ENCODE assay signal across 28 cellular contexts in genomic region chr7:73595358-73595757, GRCh38. TPM values are rescaled to one million over a fixed set of nuclear protein-coding genes. Genes with fewer than 3 reads are reported as not detected.
DNase-seq lines count a peak whose midpoint lies in the region; ATAC-seq, FAIRE-seq and TF ChIP-seq lines count a peak whose summit lies in the region.
"Had no signal": no experiment of that assay in that cellular context is flagged by ENCODE, and none has a peak within 500 bp of the region (broad histone marks: within the 10 kb centered on the region; RNA-seq: fewer than 3 reads in every experiment).

No MANE protein-coding gene starts in this region.

- H3K36me3 ChIP-seq in K562 (ENCODE audit: control insufficient read depth, insufficient read depth, low read length) (no peaks in the 10 kb centered on the region), neural progenitor cell (no peaks in the 10 kb centered on the region), osteoblast (ENCODE audit: insufficient read depth, low read length) (no peaks in the 10 kb centered on the region)
- H3K36me3 ChIP-seq: BE2C, BLaER1 had no signal

- WGBS in K562 (ENCODE audit: insufficient coverage, low coverage, missing lambda C conversion rate), result 64% methylated on average over 8 of the region's 9 CpGs

- no peaks in the 10 kb centered on the region for H3K9me3 Mint-ChIP-seq in neural progenitor cell
- H3K9me3 Mint-ChIP-seq: CD4-positive, alpha-beta T cell; CD8-positive, alpha-beta memory T cell had no signal

- no peak for TF ChIP-seq RAD21 in K562 (CRISPR knock-in tag; conservative IDR thresholded peaks at IDR 0.05 in 1 of 2, IDR thresholded peaks at IDR 0.05 in 1 of 2)

- POLR2A ChIA-PET in K562 (lab: Yijun Ruan, JAX), result interaction anchor here (0.6 to 1.6 kb wide), 5 partner anchors 12 to 182 kb away, joined by 3 to 7 read pairs (median 3); partner anchors contain the start of gene ABHD11

- no peak for TF ChIP-seq EP300 in K562 (IDR thresholded peaks at IDR 0.05; ENCODE audit: low read length)

- H3K4me2 ChIP-seq in K562 (ENCODE audit: insufficient read depth, low read length), result no peak overlapping the region
- H3K4me2 ChIP-seq in neural progenitor cell, result no peak overlapping the region
- no peak overlapping the region for H3K4me2 ChIP-seq in osteoblast (ENCODE audit: insufficient read depth, low read length)
- H3K4me2 ChIP-seq: BLaER1 had no signal

- H4K20me1 ChIP-seq in K562 (replicated peaks; ENCODE audit: control insufficient read depth, insufficient read depth, low read length) (no peaks in the 10 kb centered on the region), neural progenitor cell (ENCODE audit: low read depth) (no peaks in the 10 kb centered on the region), osteoblast (ENCODE audit: insufficient read depth, low read length) (no peaks in the 10 kb centered on the region)
- H4K20me1 ChIP-seq: BLaER1 had no signal

- TF ChIP-seq POLR2A in K562 (conservative IDR thresholded peaks at IDR 0.05), result no peak

- no peaks in the 10 kb centered on the region for H3K9me1 ChIP-seq in K562 (ENCODE audit: control insufficient read depth, insufficient read depth, low read length)

- H2AFZ ChIP-seq in K562 (ENCODE audit: low read depth, low read length), result no peak overlapping the region
- H2AFZ ChIP-seq in neural progenitor cell (replicated peaks), result no peak overlapping the region
- H2AFZ ChIP-seq in osteoblast (ENCODE audit: low read length), result no peak overlapping the region

- no peak for FAIRE-seq in K562 (lab: Jason Lieb, UNC)
- FAIRE-seq: A204.1, GM12878, GM12892, GM18507 had no signal

- H3K4me1 ChIP-seq in K562 (replicated peaks in 1 of 2; ENCODE audit: control insufficient read depth in 2 of 2, insufficient read depth in 2 of 2, low read length in 2 of 2), result peaks cover 0 to 34% of the 10 kb centered on the region in 2 experiments; a peak in 2 of 5 replicates
- H3K4me1 ChIP-seq in neural progenitor cell, result peaks cover 11% of the 10 kb centered on the region
- H3K4me1 ChIP-seq in osteoblast (ENCODE audit: insufficient read depth, low read length), result no peaks in the 10 kb centered on the region
- H3K4me1 ChIP-seq: BE2C, BLaER1 had no signal

- ATAC-seq in Right ventricle myocardium inferior (no peak), left cardiac atrium (no peak), K562 (no peak), HG03039 (IDR thresholded peaks at IDR 0.05; ENCODE audit: unreplicated experiment) (no peak)
- ATAC-seq: GM12878 had no signal

- H3K27ac ChIP-seq in K562 (ENCODE audit: extremely low read depth, low read depth, low read length) (no peak overlapping the region), neural progenitor cell (no peak overlapping the region), osteoblast (ENCODE audit: low read depth, low read length) (no peak overlapping the region)
- H3K27ac ChIP-seq: BLaER1 had no signal

- DNase-seq in Right ventricle myocardium inferior (ENCODE audit: missing footprints) (peak; percentile 46), left cardiac atrium (no peak), K562 (ENCODE audit: extremely low read depth in 1 of 4, low spot score in 3 of 4) (no peak), neural progenitor cell (ENCODE audit: low spot score) (no peak), osteoblast (ENCODE audit: insufficient read length, low spot score, missing footprints) (peak; percentile 66), iPS-NIHi11 (ENCODE audit: low spot score) (no peak), NCI-H2081 (lab: John Stamatoyannopoulos, UW) (no peak)
- DNase-seq: 8988T; ACHN; BE2C; C1 segment of cervical spinal cord; CD4-positive, alpha-beta T cell; CD8-positive, alpha-beta memory T cell; COR-L47; DMS 273 treated with DMSO at 0.1 percent for 48 hours; DMS153; DMS79; DND-41; EL; GDM1 had no signal

- no peaks in the 10 kb centered on the region; a peak in 1 of 5 replicates for H3K27me3 ChIP-seq in K562 (ENCODE audit: control insufficient read depth in 2 of 2, insufficient read depth in 2 of 2, low read length in 2 of 2)
- H3K27me3 ChIP-seq in neural progenitor cell, result no peaks in the 10 kb centered on the region
- H3K27me3 ChIP-seq in osteoblast (ENCODE audit: insufficient read depth, low read length), result no peaks in the 10 kb centered on the region
- H3K27me3 ChIP-seq: BLaER1 had no signal

- in situ Hi-C loops in K562 (cut with MboI), result no loop called here

- H3K36me3 Mint-ChIP-seq in neural progenitor cell, result no peaks in the 10 kb centered on the region
- H3K36me3 Mint-ChIP-seq: CD8-positive, alpha-beta memory T cell had no signal

- H3K9ac ChIP-seq in K562 (ENCODE audit: insufficient read depth in 1 of 2, low read depth in 2 of 2, low read length in 2 of 2) (no peak overlapping the region), neural progenitor cell (no peak overlapping the region)
- H3K9ac ChIP-seq: BLaER1 had no signal

- peaks cover 14% of the 10 kb centered on the region for H3K27me3 Mint-ChIP-seq in neural progenitor cell (ENCODE audit: insufficient read depth, low read depth)

- TF ChIP-seq CTCF in K562 (IDR thresholded peaks at IDR 0.05 in 2 of 3, conservative IDR thresholded peaks at IDR 0.05 in 1 of 3; ENCODE audit: insufficient read depth in 2 of 3, low read depth in 1 of 3, low read length in 3 of 3) (no peak), neural progenitor cell (IDR thresholded peaks at IDR 0.05) (no peak), osteoblast (IDR thresholded peaks at IDR 0.05; ENCODE audit: extremely low read depth, low read depth, low read length) (no peak)

- H3K9me3 ChIP-seq in K562 (replicated peaks; ENCODE audit: control insufficient read depth, insufficient read depth, low read depth, low read length), result no peaks in the 10 kb centered on the region
- H3K9me3 ChIP-seq in neural progenitor cell (ENCODE audit: low read depth), result no peaks in the 10 kb centered on the region
- H3K9me3 ChIP-seq in osteoblast (ENCODE audit: low read depth, low read length), result no peaks in the 10 kb centered on the region
- H3K9me3 ChIP-seq: BE2C, BLaER1 had no signal

- H3K4me3 ChIP-seq in K562 (no peak overlapping the region), neural progenitor cell (no peak overlapping the region), osteoblast (ENCODE audit: insufficient read depth, low read length) (no peak overlapping the region)
- H3K4me3 ChIP-seq: BLaER1, GM12878 had no signal

- CTCF ChIA-PET in K562 (lab: Yijun Ruan, JAX; ENCODE audit: low intra/inter-chr PET ratio), result interaction anchor here (0.6 kb wide), 1 partner anchor 473 kb away, joined by 5 read pairs; no protein-coding TSS in a partner anchor

- H3K4me3 Mint-ChIP-seq in neural progenitor cell, result peak overlapping the region; percentile 69
- H3K4me3 Mint-ChIP-seq: CD4-positive, alpha-beta T cell; CD8-positive, alpha-beta memory T cell had no signal

- H3K4me1 Mint-ChIP-seq in neural progenitor cell, result no peaks in the 10 kb centered on the region
- H3K4me1 Mint-ChIP-seq: CD8-positive, alpha-beta memory T cell had no signal

- BruUV-seq in K562 (replicated peaks; lab: Mats Ljungman, UMichigan), result no TSS peak

- peak overlapping the region; percentile 76 for H3K27ac Mint-ChIP-seq in neural progenitor cell
- H3K27ac Mint-ChIP-seq: CD4-positive, alpha-beta T cell; CD8-positive, alpha-beta memory T cell had no signal

- peaks cover 4% of the 10 kb centered on the region for H3F3A ChIP-seq in neural progenitor cell (ENCODE audit: low read depth)

- no peaks in the 10 kb centered on the region for H3K79me2 ChIP-seq in K562 (ENCODE audit: control insufficient read depth, insufficient read depth, low read length)
- no peaks in the 10 kb centered on the region for H3K79me2 ChIP-seq in neural progenitor cell (ENCODE audit: low read depth)
- H3K79me2 ChIP-seq in osteoblast (ENCODE audit: insufficient read depth, low read length), result no peaks in the 10 kb centered on the region

- intact Hi-C loops in Right ventricle myocardium inferior (cut with DNase I) (no loop called here), left cardiac atrium (cut with DNase I) (no loop called here), K562 (cut with micrococcal nuclease) (no loop called here)

RNA-seq across cellular contexts. Expression of gene TBL2, which starts 17.0 kb away (rescaled TPM):
- total RNA-seq in Right ventricle myocardium inferior, result 10.4 TPM
- 10 to 100 TPM; 14.3 to 24.8 TPM for total RNA-seq in left cardiac atrium
- 126 and 292 TPM in 2 replicates for total RNA-seq in K562 (2011; cell fraction: chromatin; rRNA removed; ENCODE audit: low replicate concordance)
- 220 and 224 TPM in 2 replicates for total RNA-seq in K562 (2011; cell fraction: nucleolus; rRNA removed)
- 142 and 163 TPM in 2 replicates for total RNA-seq in K562 (2011; cell fraction: nucleoplasm; rRNA removed)
- 82.1 and 123 TPM in 2 replicates for total RNA-seq in K562 (2014; rRNA removed)
- total RNA-seq in K562 (2014; rRNA removed; fragmentation: Illumina TruSeq; extraction: Trizol), result 40.0 and 42.0 TPM in 2 replicates
- total RNA-seq in K562 (2015; rRNA removed; fragmentation: Illumina TruSeq; extraction: Trizol), result 54.1 and 60.6 TPM in 2 replicates
- total RNA-seq in K562 (2021), result 70.3 and 70.8 TPM in 2 replicates
- 47.7 and 49.2 TPM in 2 replicates for polyA plus RNA-seq in K562 (2011; rRNA removed)
- polyA plus RNA-seq in K562 (2011; cell fraction: cytosol; rRNA removed), result 48.9 and 107 TPM in 2 replicates
- polyA plus RNA-seq in K562 (2011; cell fraction: nucleus; rRNA removed), result 45.7 and 87.5 TPM in 2 replicates
- 51.9 and 71.5 TPM in 2 replicates for polyA plus RNA-seq in K562 (2012)
- 43.8 and 48.8 TPM in 2 replicates for polyA plus RNA-seq in K562 (2014; fragmentation: Illumina TruSeq; extraction: Trizol)
- polyA plus RNA-seq in K562 (2014; fragmentation: Nextera tagmentation; extraction: Ambion mirVana), result 1 to 10 TPM; 2.5 to 3.0 TPM
- 61.5 and 67.3 TPM in 2 replicates for polyA plus RNA-seq in K562 (2014; rRNA removed)
- polyA minus RNA-seq in K562 (2011; rRNA and poly(A)+ RNA removed), result 57.4 and 92.0 TPM in 2 replicates
- 81.1 and 112 TPM in 2 replicates for polyA minus RNA-seq in K562 (2011; cell fraction: cytosol; rRNA and poly(A)+ RNA removed)
- 51.6 and 57.1 TPM in 2 replicates for polyA minus RNA-seq in K562 (2011; cell fraction: nucleus; rRNA and poly(A)+ RNA removed)
- total RNA-seq in neural progenitor cell (ENCODE audit: low replicate concordance), result 29.0 and 50.4 TPM in 2 replicates
- total RNA-seq in osteoblast, result 56.1 and 66.6 TPM in 2 replicates

RNA-seq across cellular contexts. Expression of gene MLXIPL, which starts 29.0 kb away (rescaled TPM):
- 6.4 TPM for total RNA-seq in Right ventricle myocardium inferior
- 10 to 100 TPM; 14.0 to 29.1 TPM for total RNA-seq in left cardiac atrium
- total RNA-seq in K562 (2011; cell fraction: chromatin; rRNA removed; ENCODE audit: low replicate concordance), result 12.6 and 32.2 TPM in 2 replicates
- total RNA-seq in K562 (2011; cell fraction: nucleolus; rRNA removed), result 12.8 and 16.5 TPM in 2 replicates
- total RNA-seq in K562 (2011; cell fraction: nucleoplasm; rRNA removed), result 14.2 and 15.9 TPM in 2 replicates
- 6.0 and 8.9 TPM in 2 replicates for total RNA-seq in K562 (2014; rRNA removed)
- total RNA-seq in K562 (2014; rRNA removed; fragmentation: Illumina TruSeq; extraction: Trizol), result 0.61 and 0.91 TPM in 2 replicates
- 1.4 and 1.7 TPM in 2 replicates for total RNA-seq in K562 (2015; rRNA removed; fragmentation: Illumina TruSeq; extraction: Trizol)
- 10.2 and 11.8 TPM in 2 replicates for total RNA-seq in K562 (2021)
- 0.59 and 3.4 TPM in 2 replicates for polyA plus RNA-seq in K562 (2011; rRNA removed)
- polyA plus RNA-seq in K562 (2011; cell fraction: cytosol; rRNA removed), result 1.5 and 1.7 TPM in 2 replicates
- 22.7 and 25.6 TPM in 2 replicates for polyA plus RNA-seq in K562 (2011; cell fraction: nucleus; rRNA removed)
- 5.1 and 47.6 TPM in 2 replicates for polyA plus RNA-seq in K562 (2012)
- polyA plus RNA-seq in K562 (2014; fragmentation: Illumina TruSeq; extraction: Trizol), result 2.7 and 4.4 TPM in 2 replicates
- under 1 TPM; 0.11 to 0.17 TPM for polyA plus RNA-seq in K562 (2014; fragmentation: Nextera tagmentation; extraction: Ambion mirVana)
- 11.1 and 18.4 TPM in 2 replicates for polyA plus RNA-seq in K562 (2014; rRNA removed)
- polyA minus RNA-seq in K562 (2011; rRNA and poly(A)+ RNA removed), result 0.39 and 0.69 TPM in 2 replicates
- 1.3 and 2.9 TPM in 2 replicates for polyA minus RNA-seq in K562 (2011; cell fraction: cytosol; rRNA and poly(A)+ RNA removed)
- 6.7 and 13.7 TPM in 2 replicates for polyA minus RNA-seq in K562 (2011; cell fraction: nucleus; rRNA and poly(A)+ RNA removed)
- total RNA-seq in neural progenitor cell (ENCODE audit: low replicate concordance), result 0.87 and 0.90 TPM in 2 replicates
- 0.29 and 0.72 TPM in 2 replicates for total RNA-seq in osteoblast
- total RNA-seq: CD4-positive, alpha-beta T cell; CD8-positive, alpha-beta memory T cell; G401 had no signal
- polyA plus RNA-seq: AG04450; CD8-positive, alpha-beta memory T cell; GM12878 had no signal

RNA-seq across cellular contexts. Expression of gene BCL7B, which starts 37.9 kb away (rescaled TPM):
- 71.5 TPM for total RNA-seq in Right ventricle myocardium inferior
- 10 to 100 TPM; 60.7 to 73.0 TPM for total RNA-seq in left cardiac atrium
- 35.3 and 79.3 TPM in 2 replicates for total RNA-seq in K562 (2011; cell fraction: chromatin; rRNA removed; ENCODE audit: low replicate concordance)
- 50.1 and 62.0 TPM in 2 replicates for total RNA-seq in K562 (2011; cell fraction: nucleolus; rRNA removed)
- 53.5 and 56.9 TPM in 2 replicates for total RNA-seq in K562 (2011; cell fraction: nucleoplasm; rRNA removed)
- total RNA-seq in K562 (2014; rRNA removed), result 26.1 and 27.8 TPM in 2 replicates
- total RNA-seq in K562 (2014; rRNA removed; fragmentation: Illumina TruSeq; extraction: Trizol), result 21.4 and 23.0 TPM in 2 replicates
- 30.2 and 32.9 TPM in 2 replicates for total RNA-seq in K562 (2015; rRNA removed; fragmentation: Illumina TruSeq; extraction: Trizol)
- total RNA-seq in K562 (2021), result 57.5 and 59.2 TPM in 2 replicates
- polyA plus RNA-seq in K562 (2011; rRNA removed), result 45.3 and 53.1 TPM in 2 replicates
- polyA plus RNA-seq in K562 (2011; cell fraction: cytosol; rRNA removed), result 44.7 and 90.9 TPM in 2 replicates
- polyA plus RNA-seq in K562 (2011; cell fraction: nucleus; rRNA removed), result 28.1 and 45.3 TPM in 2 replicates
- 66.1 and 72.9 TPM in 2 replicates for polyA plus RNA-seq in K562 (2012)
- 67.8 and 73.2 TPM in 2 replicates for polyA plus RNA-seq in K562 (2014; fragmentation: Illumina TruSeq; extraction: Trizol)
- polyA plus RNA-seq in K562 (2014; fragmentation: Nextera tagmentation; extraction: Ambion mirVana), result 10 to 100 TPM in 1 of 2 experiments, 1 to 10 TPM in 1; 10.0 to 13.4 TPM
- 54.4 and 70.6 TPM in 2 replicates for polyA plus RNA-seq in K562 (2014; rRNA removed)
- polyA minus RNA-seq in K562 (2011; rRNA and poly(A)+ RNA removed), result 23.5 and 40.3 TPM in 2 replicates
- 27.4 and 33.3 TPM in 2 replicates for polyA minus RNA-seq in K562 (2011; cell fraction: cytosol; rRNA and poly(A)+ RNA removed)
- 13.7 and 15.9 TPM in 2 replicates for polyA minus RNA-seq in K562 (2011; cell fraction: nucleus; rRNA and poly(A)+ RNA removed)
- total RNA-seq in neural progenitor cell (ENCODE audit: low replicate concordance), result 10.4 and 29.9 TPM in 2 replicates
- 26.8 and 32.9 TPM in 2 replicates for total RNA-seq in osteoblast

Comparison
In these comparisons a context has a peak if more than half of its experiments do, and no peak if none do; other contexts are left out.
1. DNase-seq: peak in Right ventricle myocardium inferior (single experiment) and osteoblast (single experiment); none in left cardiac atrium (single experiment), K562 (0 of 4), neural progenitor cell (single experiment), iPS-NIHi11 (single experiment) and NCI-H2081 (0 of 2).